In the genomic region with DNA sequence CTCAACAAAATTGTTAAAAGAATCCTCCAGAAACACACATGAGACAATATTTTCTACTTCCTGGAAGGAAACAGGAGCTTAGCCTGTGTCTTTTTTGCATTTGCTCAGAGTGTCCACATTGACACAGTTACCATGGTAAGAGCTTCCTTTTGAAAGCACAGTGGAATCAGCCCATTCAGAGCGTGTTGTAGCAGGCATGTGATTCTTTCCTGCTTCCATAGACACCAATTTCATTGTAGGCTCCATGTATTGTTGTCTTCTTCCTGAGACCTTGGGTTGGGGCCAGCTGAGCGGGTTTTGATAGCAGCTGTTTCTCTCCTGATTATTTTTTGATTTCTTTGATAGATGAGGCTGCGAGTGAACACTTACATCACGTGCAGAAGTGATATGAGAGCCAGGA, we compare ENCODE assay signal across 16 cellular contexts. TPM values are rescaled to one million over a fixed set of nuclear protein-coding genes. Genes with fewer than 3 reads are reported as not detected.
DNase-seq lines count a peak whose midpoint lies in the region; ATAC-seq, FAIRE-seq and TF ChIP-seq lines count a peak whose summit lies in the region.
"Had no signal": no experiment of that assay in that cellular context is flagged by ENCODE, and none has a peak within 500 bp of the region (broad histone marks: within the 10 kb centered on the region; RNA-seq: fewer than 3 reads in every experiment).

No MANE protein-coding gene starts in this region.

- H3K79me2 ChIP-seq in mammary epithelial cell (ENCODE audit: insufficient read depth, low read length), result no peaks in the 10 kb centered on the region

- H4K20me1 ChIP-seq in mammary epithelial cell (ENCODE audit: insufficient read depth, low read length), result no peaks in the 10 kb centered on the region

- no peak overlapping the region for H3K9ac ChIP-seq in mammary epithelial cell (ENCODE audit: insufficient read depth, low read length)
- H3K9ac ChIP-seq in kidney (ENCODE audit: low read length in 2 of 2), result no peak overlapping the region
- H3K9ac ChIP-seq: KMS-11 had no signal

- TF ChIP-seq CTCF in mammary epithelial cell (conservative IDR thresholded peaks at IDR 0.05 in 1 of 2, IDR thresholded peaks at IDR 0.05 in 1 of 2; ENCODE audit: extremely low read depth in 1 of 2, insufficient read depth in 1 of 2, low read depth in 1 of 2, low read length in 2 of 2) (no peak), kidney (IDR thresholded peaks at IDR 0.05; ENCODE audit: borderline replicate concordance, extremely low read depth, insufficient read depth) (no peak), gastrocnemius medialis (IDR thresholded peaks at IDR 0.05 in 4 of 5, conservative IDR thresholded peaks at IDR 0.05 in 1 of 5) (no peak)

- CTCF ChIA-PET in mammary epithelial cell (lab: Charles Lee; ENCODE audit: low non-redundant PET), result interaction anchor here (1.3 kb wide), 1 partner anchor 53 kb away, joined by 7 read pairs; the partner anchor contains the start of gene FAM50B

- ATAC-seq in gastrocnemius medialis (peak; percentile 57 to 67), HG03571 (IDR thresholded peaks at IDR 0.05; ENCODE audit: unreplicated experiment) (no peak), GM21786 (IDR thresholded peaks at IDR 0.05; ENCODE audit: unreplicated experiment) (no peak)

- peaks cover 36% of the 10 kb centered on the region for H3K4me1 ChIP-seq in mammary epithelial cell (ENCODE audit: insufficient read depth, low read length)
- H3K4me1 ChIP-seq in kidney (ENCODE audit: control insufficient read depth in 1 of 2, insufficient read depth in 1 of 2, low read depth in 1 of 2, low read length in 2 of 2), result peaks cover 13 to 36% of the 10 kb centered on the region in 2 donors
- H3K4me1 ChIP-seq in gastrocnemius medialis, result peaks cover 0 to 13% of the 10 kb centered on the region in 2 donors
- H3K4me1 ChIP-seq in effector memory CD4-positive, alpha-beta T cell (ENCODE audit: control insufficient read depth, insufficient read depth, low read length, poor library complexity, severe bottlenecking), result no peaks in the 10 kb centered on the region

- H2AFZ ChIP-seq in mammary epithelial cell (ENCODE audit: low read depth, low read length), result peak overlapping the region; percentile 68

- dilution Hi-C loops in mammary epithelial cell (cut with HindIII; ENCODE audit: low sequenced_read_pairs), result no loop called here

- no peaks in the 10 kb centered on the region for H3K9me3 ChIP-seq in mammary epithelial cell (replicated peaks; ENCODE audit: insufficient read depth, low read length)
- H3K9me3 ChIP-seq in kidney (ENCODE audit: control insufficient read depth in 1 of 2, low read length in 2 of 2), result no peaks in the 10 kb centered on the region
- H3K9me3 ChIP-seq in gastrocnemius medialis, result no peaks in the 10 kb centered on the region
- H3K9me3 ChIP-seq in effector memory CD4-positive, alpha-beta T cell (ENCODE audit: control insufficient read depth, low read length), result no peaks in the 10 kb centered on the region

- BruUV-seq in mammary epithelial cell (replicated peaks; lab: Mats Ljungman, UMichigan), result no TSS peak

- H3K27me3 ChIP-seq in mammary epithelial cell (ENCODE audit: insufficient read depth, low read length) (no peaks in the 10 kb centered on the region), gastrocnemius medialis (no peaks in the 10 kb centered on the region)
- H3K27me3 ChIP-seq in effector memory CD4-positive, alpha-beta T cell (replicated peaks; ENCODE audit: control insufficient read depth, insufficient read depth, low read length, poor library complexity, severe bottlenecking), result no peaks in the 10 kb centered on the region
- H3K27me3 ChIP-seq: cardiac muscle cell had no signal

- intact Hi-C loops in mammary epithelial cell (cut with micrococcal nuclease) (loop anchor here (1.0 kb wide), 1 partner anchor 27 kb away; no protein-coding TSS in a partner anchor), kidney (cut with DNase I) (no loop called here), gastrocnemius medialis (cut with DNase I; ENCODE audit: low total_unique reads) (no loop called here)

- TF ChIP-seq POLR2A in gastrocnemius medialis (IDR thresholded peaks at IDR 0.05), result no peak

- H3K27ac ChIP-seq in mammary epithelial cell (ENCODE audit: insufficient read depth, low read depth, low read length) (peak overlapping the region; percentile 83), kidney (ENCODE audit: low read depth in 2 of 2, low read length in 2 of 2) (peak overlapping the region; percentile 62 to 73), gastrocnemius medialis (no peak overlapping the region)
- H3K27ac ChIP-seq in effector memory CD4-positive, alpha-beta T cell (ENCODE audit: insufficient read depth, low read length, poor library complexity, severe bottlenecking), result no peak overlapping the region
- H3K27ac ChIP-seq: cardiac muscle cell, KMS-11 had no signal

- in situ Hi-C loops in mammary epithelial cell (cut with MboI; ENCODE audit: low sequenced_read_pairs in 2 of 2), result no loop called here
- in situ Hi-C loops in gastrocnemius medialis (cut with MboI; ENCODE audit: low sequenced_read_pairs in 4 of 4), result no loop called here

- no peaks in the 10 kb centered on the region for H3K36me3 ChIP-seq in mammary epithelial cell (ENCODE audit: insufficient read depth, low read length)
- H3K36me3 ChIP-seq in kidney (ENCODE audit: control insufficient read depth in 1 of 2, insufficient read depth in 2 of 2, low read length in 2 of 2), result no peaks in the 10 kb centered on the region
- H3K36me3 ChIP-seq in gastrocnemius medialis, result no peaks in the 10 kb centered on the region
- H3K36me3 ChIP-seq in effector memory CD4-positive, alpha-beta T cell (ENCODE audit: control insufficient read depth, insufficient read depth, low read length), result no peaks in the 10 kb centered on the region
- H3K36me3 ChIP-seq: cardiac muscle cell had no signal

- no peak overlapping the region for H3K4me2 ChIP-seq in mammary epithelial cell (ENCODE audit: insufficient read depth, low read depth, low read length)
- H3K4me2 ChIP-seq: KMS-11 had no signal

- WGBS in mammary epithelial cell (ENCODE audit: low coverage, missing lambda C conversion rate), result 15% methylated on average over 4 of the region's 4 CpGs

- no peak for FAIRE-seq in kidney (lab: Jason Lieb, UNC)

- DNase-seq in NCI-H2029 (lab: John Stamatoyannopoulos, UW), result peak; percentile 98
- DNase-seq in mammary epithelial cell, result peak; percentile 67
- no peak for DNase-seq in kidney
- DNase-seq in gastrocnemius medialis, result no peak
- no peak for DNase-seq in effector memory CD4-positive, alpha-beta T cell
- DNase-seq in iPS-NIHi11 (ENCODE audit: low spot score), result no peak
- DNase-seq: activated CD4-positive, CD25-positive, alpha-beta regulatory T cell; activated T-cell treated with anti-CD3 and anti-CD28 coated beads, Interleukin-2, amount 50 U/mL, for 1 hour; CD8-positive, alpha-beta memory T cell; NCI-H446; SHP77 treated with DMSO at 0.1 percent for 48 hours had no signal

- H3K4me3 ChIP-seq in mammary epithelial cell (replicated peaks in 1 of 3; ENCODE audit: insufficient read depth in 1 of 3, low read depth in 2 of 3, low read length in 3 of 3), result no peak overlapping the region
- no peak overlapping the region for H3K4me3 ChIP-seq in kidney (ENCODE audit: low read length in 2 of 2)
- no peak overlapping the region for H3K4me3 ChIP-seq in gastrocnemius medialis
- H3K4me3 ChIP-seq in effector memory CD4-positive, alpha-beta T cell (ENCODE audit: insufficient read depth, low read depth, low read length, poor library complexity, severe bottlenecking), result no peak overlapping the region
- H3K4me3 ChIP-seq: cardiac muscle cell, lung had no signal

RNA-seq across cellular contexts. Expression of gene PXDC1, which starts 44.9 kb away (rescaled TPM):
- total RNA-seq in mammary epithelial cell, result 100 to 1,000 TPM in 1 of 2 donors, 10 to 100 TPM in 1; 40.4 to 180 TPM
- polyA plus RNA-seq in mammary epithelial cell, result 12.1 TPM
- 10.3 TPM for polyA minus RNA-seq in mammary epithelial cell
- 28.9 TPM for total RNA-seq in kidney
- 35.0 TPM for polyA plus RNA-seq in kidney (ENCODE audit: insufficient read depth, low read depth, low replicate concordance)
- total RNA-seq in gastrocnemius medialis, result 10 to 100 TPM in 3 of 4 donors, 1 to 10 TPM in 1; 8.8 to 47.1 (median 19.6) TPM
- polyA plus RNA-seq: CD8-positive, alpha-beta memory T cell had no signal

RNA-seq across cellular contexts. Expression of gene FAM50B, which starts 52.8 kb away (rescaled TPM):
- total RNA-seq in mammary epithelial cell (1 to 10 TPM; 4.4 to 7.3 TPM), kidney (13.2 TPM), gastrocnemius medialis (10 to 100 TPM in 3 of 4 donors, 1 to 10 TPM in 1; 4.4 to 19.6 (median 15.3) TPM)
- polyA plus RNA-seq in mammary epithelial cell (6.6 TPM), kidney (ENCODE audit: insufficient read depth, low read depth, low replicate concordance) (24.8 TPM)
- 0.52 TPM for polyA minus RNA-seq in mammary epithelial cell

Comparison
In these comparisons a context has a peak if more than half of its experiments do, and no peak if none do; other contexts are left out.
1. DNase-seq: peak in NCI-H2029 (single experiment) and mammary epithelial cell (single experiment); none in kidney (single experiment), gastrocnemius medialis (0 of 2), effector memory CD4-positive, alpha-beta T cell (0 of 3) and iPS-NIHi11 (single experiment).
2. H3K27ac ChIP-seq: peak in mammary epithelial cell (single experiment) and kidney (2 of 2); none in gastrocnemius medialis (0 of 4) and effector memory CD4-positive, alpha-beta T cell (single experiment).
3. ATAC-seq: peak in gastrocnemius medialis (2 of 2); none in HG03571 (single experiment) and GM21786 (single experiment).